In genomic region chr20:496126-496696, GRCh38 we compare ENCODE assay signal across 16 cellular contexts. TPM values are rescaled to one million over a fixed set of nuclear protein-coding genes. Genes with fewer than 3 reads are reported as not detected.
DNase-seq lines count a peak whose midpoint lies in the region; ATAC-seq and TF ChIP-seq lines count a peak whose summit lies in the region.
"Had no signal": no experiment of that assay in that cellular context is flagged by ENCODE, and none has a peak within 500 bp of the region (broad histone marks: within the 10 kb centered on the region; RNA-seq: fewer than 3 reads in every experiment).

No MANE protein-coding gene starts in this region.

- no peak for ATAC-seq in WTC11
- peak; percentile 93 to 97 (median 94) for ATAC-seq in psoas muscle
- ATAC-seq in HG02973 (IDR thresholded peaks at IDR 0.05; ENCODE audit: unreplicated experiment), result no peak
- ATAC-seq: activated naive CD8-positive, alpha-beta T cell treated with anti-CD3 and anti-CD28 coated beads, Interleukin-2, amount 50 U/mL, for 24 hours; stimulated activated memory B cell treated with anti-CD40 and anti-IgM and Interleukin-4, amounts not matched to agents 10 μg/mL and 1 μg/mL and 100 μg/mL, for 72 hours had no signal

- H3K9me3 Mint-ChIP-seq in WTC11, result no peaks in the 10 kb centered on the region
- no peaks in the 10 kb centered on the region for H3K9me3 Mint-ChIP-seq in progenitor cell of endocrine pancreas (ENCODE audit: low read depth)
- H3K9me3 Mint-ChIP-seq: activated naive CD8-positive, alpha-beta T cell treated with anti-CD3 and anti-CD28 coated beads, Interleukin-2, amount 50 U/mL, for 24 hours; CD4-positive, alpha-beta memory T cell; stimulated activated memory B cell treated with anti-CD40 and anti-IgM and Interleukin-4, amounts not matched to agents 10 μg/mL and 1 μg/mL and 100 μg/mL, for 72 hours had no signal

- 19 to 42% (median 24%) methylated on average over 2 of the region's 2 CpGs for WGBS in psoas muscle, 3 donors

- DNase-seq in AG10803 (ENCODE audit: low read depth) (peak; percentile 87), WTC11 (ENCODE audit: low spot score) (no peak), cardiac muscle cell (ENCODE audit: low read depth in 1 of 2, low spot score in 1 of 2) (peak in 1 of 2 donors; percentile 27), psoas muscle (no peak), OCI-M1 (lab: John Stamatoyannopoulos, UW) (no peak), NCI-H146 treated with DMSO at 0.1 percent for 48 hours (lab: John Stamatoyannopoulos, UW; ENCODE audit: unreplicated experiment) (no peak), progenitor cell of endocrine pancreas (ENCODE audit: low spot score, unreplicated experiment) (no peak)
- DNase-seq: activated naive CD8-positive, alpha-beta T cell treated with anti-CD3 and anti-CD28 coated beads, Interleukin-2, amount 50 U/mL, for 24 hours; CD4-positive, alpha-beta memory T cell; NCI-H1417; NCI-H748 treated with DMSO at 0.1 percent for 48 hours; SHP77; stimulated activated CD4-positive, alpha-beta T cell treated with anti-CD3 and anti-CD28 coated beads, Interleukin-2, amount 100 ng/mL, for 48 hours had no signal

- TF ChIP-seq CTCF in AG10803 (conservative IDR thresholded peaks at IDR 0.05; ENCODE audit: low read length) (no peak), WTC11 (IDR thresholded peaks at IDR 0.05) (no peak), cardiac muscle cell (IDR thresholded peaks at IDR 0.05; ENCODE audit: low read depth, low read length) (no peak), psoas muscle (IDR thresholded peaks at IDR 0.05) (no peak), progenitor cell of endocrine pancreas (IDR thresholded peaks at IDR 0.05; ENCODE audit: unreplicated experiment) (no peak)

- H3K36me3 ChIP-seq in cardiac muscle cell, result peaks cover 66% of the 10 kb centered on the region
- H3K36me3 ChIP-seq in psoas muscle (ENCODE audit: insufficient read depth in 1 of 2, low read depth in 1 of 2), result peaks cover 0 to 96% of the 10 kb centered on the region in 2 donors

- H3K27ac ChIP-seq in cardiac muscle cell (peak overlapping the region; percentile 9), psoas muscle (peak overlapping the region; percentile 64)
- H3K27ac ChIP-seq: parathyroid adenoma had no signal

- H3K27me3 ChIP-seq in cardiac muscle cell (no peaks in the 10 kb centered on the region), psoas muscle (ENCODE audit: insufficient read depth in 3 of 3, low read length in 2 of 3) (no peaks in the 10 kb centered on the region)

- CTCF ChIA-PET in WTC11 (lab: Charles Lee), result no interaction called here

- H3K4me3 Mint-ChIP-seq in WTC11 (no peak overlapping the region), progenitor cell of endocrine pancreas (ENCODE audit: low read depth) (no peak overlapping the region)
- H3K4me3 Mint-ChIP-seq: activated naive CD8-positive, alpha-beta T cell treated with anti-CD3 and anti-CD28 coated beads, Interleukin-2, amount 50 U/mL, for 24 hours; CD4-positive, alpha-beta memory T cell; stimulated activated memory B cell treated with anti-CD40 and anti-IgM and Interleukin-4, amounts not matched to agents 10 μg/mL and 1 μg/mL and 100 μg/mL, for 72 hours had no signal

- POLR2A ChIA-PET in WTC11 (lab: Charles Lee), result no interaction called here

- H3K27ac Mint-ChIP-seq in WTC11, result no peak overlapping the region
- no peak overlapping the region for H3K27ac Mint-ChIP-seq in progenitor cell of endocrine pancreas
- H3K27ac Mint-ChIP-seq: stimulated activated memory B cell treated with anti-CD40 and anti-IgM and Interleukin-4, amounts not matched to agents 10 μg/mL and 1 μg/mL and 100 μg/mL, for 72 hours had no signal

- H3K9me3 ChIP-seq in cardiac muscle cell (ENCODE audit: low read depth) (no peaks in the 10 kb centered on the region), psoas muscle (no peaks in the 10 kb centered on the region)

- peaks cover 71% of the 10 kb centered on the region for H3K36me3 Mint-ChIP-seq in WTC11
- peaks cover 25% of the 10 kb centered on the region for H3K36me3 Mint-ChIP-seq in progenitor cell of endocrine pancreas (ENCODE audit: insufficient read depth)

- no peaks in the 10 kb centered on the region for H3K4me1 ChIP-seq in cardiac muscle cell (ENCODE audit: low read depth)
- H3K4me1 ChIP-seq in psoas muscle, result peaks cover 24% of the 10 kb centered on the region
- H3K4me1 ChIP-seq: parathyroid adenoma had no signal

- intact Hi-C loops in psoas muscle (cut with DNase I), result loop anchor here in 1 of 2 donors (5.0 kb wide), 1 partner anchor 46 kb away; the partner anchor contains the start of gene CSNK2A1

- no peaks in the 10 kb centered on the region for H3K27me3 Mint-ChIP-seq in WTC11 (ENCODE audit: low read depth)
- H3K27me3 Mint-ChIP-seq in progenitor cell of endocrine pancreas, result no peaks in the 10 kb centered on the region
- H3K27me3 Mint-ChIP-seq: activated naive CD8-positive, alpha-beta T cell treated with anti-CD3 and anti-CD28 coated beads, Interleukin-2, amount 50 U/mL, for 24 hours; CD4-positive, alpha-beta memory T cell; stimulated activated memory B cell treated with anti-CD40 and anti-IgM and Interleukin-4, amounts not matched to agents 10 μg/mL and 1 μg/mL and 100 μg/mL, for 72 hours had no signal

- no peak overlapping the region for H3K4me3 ChIP-seq in AG10803 (ENCODE audit: low read length)
- no peak overlapping the region for H3K4me3 ChIP-seq in cardiac muscle cell
- no peak overlapping the region for H3K4me3 ChIP-seq in psoas muscle

- H3K4me1 Mint-ChIP-seq in WTC11, result no peaks in the 10 kb centered on the region
- H3K4me1 Mint-ChIP-seq in progenitor cell of endocrine pancreas (ENCODE audit: low read depth), result no peaks in the 10 kb centered on the region
- H3K4me1 Mint-ChIP-seq: activated naive CD8-positive, alpha-beta T cell treated with anti-CD3 and anti-CD28 coated beads, Interleukin-2, amount 50 U/mL, for 24 hours; CD4-positive, alpha-beta memory T cell; stimulated activated memory B cell treated with anti-CD40 and anti-IgM and Interleukin-4, amounts not matched to agents 10 μg/mL and 1 μg/mL and 100 μg/mL, for 72 hours had no signal

TF ChIP-seq in WTC11, 78 proteins besides CTCF, POLR2A, EP300 and RAD21:
- TF ChIP-seq GABPB1 (CRISPR knock-in tag; IDR thresholded peaks at IDR 0.05) (peak; percentile 10; the same call in 1 of the 2 replicates), JAZF1 (CRISPR knock-in tag; IDR thresholded peaks at IDR 0.05) (no peak), NFE2L1 (CRISPR knock-in tag; IDR thresholded peaks at IDR 0.05) (no peak), ATF6 (CRISPR knock-in tag; IDR thresholded peaks at IDR 0.05) (no peak)

RNA-seq across cellular contexts. Expression of gene TBC1D20, which starts 33.9 kb away (rescaled TPM):
- 14.6 to 15.6 TPM (median 15.4 TPM) in 3 replicates for total RNA-seq in WTC11 (2021)
- 34.4 and 40.0 TPM in 2 replicates for total RNA-seq in cardiac muscle cell
- 29.0 and 31.3 TPM in 2 replicates for polyA plus RNA-seq in cardiac muscle cell
- total RNA-seq in psoas muscle, result 10 to 100 TPM; 23.9 to 31.4 (median 29.3) TPM
- polyA plus RNA-seq in psoas muscle, result 10 to 100 TPM; 16.6 to 29.2 (median 21.1) TPM
- 30.3 and 33.2 TPM in 2 replicates for total RNA-seq in progenitor cell of endocrine pancreas

RNA-seq across cellular contexts. Expression of gene CSNK2A1, which starts 47.4 kb away (rescaled TPM):
- total RNA-seq in WTC11 (2021), result 235 to 244 TPM (median 236 TPM) in 3 replicates
- 126 and 189 TPM in 2 replicates for total RNA-seq in cardiac muscle cell
- polyA plus RNA-seq in cardiac muscle cell, result 74.8 and 131 TPM in 2 replicates
- total RNA-seq in psoas muscle, result 100 to 1,000 TPM; 118 to 180 (median 140) TPM
- 100 to 1,000 TPM in 1 of 3 donors, 10 to 100 TPM in 2; 43.9 to 122 (median 87.9) TPM for polyA plus RNA-seq in psoas muscle
- 175 and 185 TPM in 2 replicates for total RNA-seq in progenitor cell of endocrine pancreas

Comparison
In these comparisons a context has a peak if more than half of its experiments do, and no peak if none do; other contexts are left out.
1. ATAC-seq: peak in psoas muscle (4 of 4); none in WTC11 (single experiment) and HG02973 (single experiment).